In genomic region chrX:150446995-150447394, GRCh38 we compare ENCODE assay signal across 17 cellular contexts.
DNase-seq lines count a peak whose midpoint lies in the region; ATAC-seq and TF ChIP-seq lines count a peak whose summit lies in the region.
"Had no signal": no experiment of that assay in that cellular context is flagged by ENCODE, and none has a peak within 500 bp of the region (broad histone marks: within the 10 kb centered on the region; RNA-seq: fewer than 3 reads in every experiment).

No MANE protein-coding gene starts in this region.

- H3K36me3 ChIP-seq in BLaER1 = no peaks in the 10 kb centered on the region
- no peaks in the 10 kb centered on the region for H3K36me3 ChIP-seq in IMR-90 (ENCODE audit: control insufficient read depth, insufficient read depth, low read length)
- H3K36me3 ChIP-seq: BE2C had no signal

- BruUV-seq in IMR-90 (replicated peaks; lab: Mats Ljungman, UMichigan) = no TSS peak

- no peak overlapping the region for H3K18ac ChIP-seq in IMR-90 (ENCODE audit: low read depth, low read length)

- H4K5ac ChIP-seq in IMR-90 (ENCODE audit: low read depth, low read length) = no peak overlapping the region

- H3K27ac ChIP-seq in BLaER1 (no peak overlapping the region), IMR-90 (ENCODE audit: insufficient read depth, low read length) (no peak overlapping the region)

- H3K23ac ChIP-seq in IMR-90 (ENCODE audit: low read depth, low read length) = no peak overlapping the region

- peaks cover 13 to 21% of the 10 kb centered on the region in 2 experiments; a peak in 2 of 4 replicates for H3K79me1 ChIP-seq in IMR-90 (ENCODE audit: low read depth in 1 of 2, low read length in 2 of 2)

- H3K14ac ChIP-seq in IMR-90 (replicated peaks; ENCODE audit: low read depth, low read length) = no peak overlapping the region

- H2BK5ac ChIP-seq in IMR-90 (ENCODE audit: low read depth, low read length, poor library complexity, severe bottlenecking) = no peak overlapping the region

- H2BK120ac ChIP-seq in IMR-90 (ENCODE audit: low read depth, low read length) = no peak overlapping the region

- H4K20me1 ChIP-seq in BLaER1 (no peaks in the 10 kb centered on the region), IMR-90 (ENCODE audit: insufficient read depth, low read length) (0 out of 2 replicates have a peak, but pooled peaks cover 4% of the 10 kb centered on the region)

- no peak for ATAC-seq in IMR-90 (ENCODE audit: low read depth)
- no peak for ATAC-seq in HG03280 (IDR thresholded peaks at IDR 0.05; ENCODE audit: unreplicated experiment)
- ATAC-seq: HCT116, Panc1, SK-N-SH treated with all-trans-retinoic acid at 6 μM for 48 hours had no signal

- H3K4me2 ChIP-seq in BLaER1 = peak overlapping the region; percentile 50
- H3K4me2 ChIP-seq in IMR-90 (ENCODE audit: low read depth, low read length) = no peak overlapping the region

- CTCF ChIA-PET in IMR-90 (lab: Yijun Ruan, JAX) = no interaction called here

- WGBS in IMR-90 (ENCODE audit: extremely low coverage in 2 of 2, insufficient read length in 1 of 2), 2 experiments = 38% methylated on average over 1 of the region's 1 CpG; no CpG with 5 or more reads in 1 of the 2 experiments

- H3K9me3 ChIP-seq in BLaER1 (no peaks in the 10 kb centered on the region), IMR-90 (ENCODE audit: control insufficient read depth, insufficient read depth, low read length) (no peaks in the 10 kb centered on the region)
- H3K9me3 ChIP-seq: BE2C had no signal

- H3K4me1 ChIP-seq in BLaER1 (peaks cover 30% of the 10 kb centered on the region), IMR-90 (ENCODE audit: control insufficient read depth, insufficient read depth, low read length) (no peaks in the 10 kb centered on the region)
- H3K4me1 ChIP-seq: BE2C had no signal

- POLR2A ChIA-PET in IMR-90 (lab: Charles Lee; ENCODE audit: unreplicated experiment) = no interaction called here

- intact Hi-C loops in IMR-90 (cut with micrococcal nuclease) = no loop called here

- no peak overlapping the region for H2BK20ac ChIP-seq in IMR-90 (ENCODE audit: low read depth, low read length)

- peaks cover 4% of the 10 kb centered on the region; the same call in 1 of the 2 replicates for H3K9me1 ChIP-seq in IMR-90 (ENCODE audit: insufficient read depth, low read length)

- H4K8ac ChIP-seq in IMR-90 (ENCODE audit: low read depth in 2 of 2, low read length in 2 of 2) = no peak overlapping the region

- DNase-seq in IMR-90 = peak; percentile 43
- DNase-seq in dermis blood vessel endothelial cell = peak; percentile 57
- DNase-seq in fibroblast of villous mesenchyme (ENCODE audit: low read depth) = peak; percentile 20
- DNase-seq in OCI-M2 (lab: John Stamatoyannopoulos, UW; ENCODE audit: unreplicated experiment) = no peak
- DNase-seq in mucosa of gallbladder (ENCODE audit: low spot score) = no peak
- DNase-seq: ACHN, BE2C, NCI-H1436 treated with DMSO at 0.1 percent for 48 hours, NCI-H2107, NCI-H226, NCI-H774, SHP77 had no signal

- no peak overlapping the region for H4K91ac ChIP-seq in IMR-90 (ENCODE audit: insufficient read depth, low read depth, low read length)

- H3K9ac ChIP-seq in BLaER1 = no peak overlapping the region
- no peak overlapping the region for H3K9ac ChIP-seq in IMR-90 (ENCODE audit: low read depth, low read length)

- H3K4me3 ChIP-seq in BLaER1 (no peak overlapping the region), IMR-90 (ENCODE audit: insufficient read depth, low read depth, low read length) (no peak overlapping the region), fibroblast of villous mesenchyme (ENCODE audit: low read depth, low read length) (no peak overlapping the region)

- H3K27me3 ChIP-seq in BLaER1 (no peaks in the 10 kb centered on the region), IMR-90 (ENCODE audit: control insufficient read depth, insufficient read depth, low read length) (no peaks in the 10 kb centered on the region)
- H3K27me3 ChIP-seq: BE2C had no signal

- H2AK9ac ChIP-seq in IMR-90 (replicated peaks; ENCODE audit: low read depth, low read length, poor library complexity) = no peak overlapping the region

- H3K4ac ChIP-seq in IMR-90 (ENCODE audit: low read depth, low read length) = no peak overlapping the region

- H3K56ac ChIP-seq in IMR-90 (ENCODE audit: extremely low read depth, insufficient read depth, low read length) = no peak overlapping the region

- dilution Hi-C loops in IMR-90 (cut with HindIII; ENCODE audit: low sequenced_read_pairs, unreplicated experiment) = no loop called here

- in situ Hi-C loops in IMR-90 (cut with MboI; ENCODE audit: low sequenced_read_pairs) = no loop called here

- H2BK15ac ChIP-seq in IMR-90 (ENCODE audit: low read depth, low read length) = no peak overlapping the region

- TF ChIP-seq POLR2A in IMR-90 (IDR thresholded peaks at IDR 0.05; ENCODE audit: low read depth, low read length) = no peak

- no peak for TF ChIP-seq RAD21 in IMR-90 (IDR thresholded peaks at IDR 0.05; ENCODE audit: low read length)

- H2AFZ ChIP-seq in IMR-90 (replicated peaks; ENCODE audit: low read length, poor library complexity) = no peak overlapping the region

- TF ChIP-seq CTCF in IMR-90 (conservative IDR thresholded peaks at IDR 0.05; ENCODE audit: low read depth, low read length) (no peak), fibroblast of villous mesenchyme (IDR thresholded peaks at IDR 0.05; ENCODE audit: insufficient read depth, low read depth, low read length) (no peak)

- H2AK5ac ChIP-seq in IMR-90 (ENCODE audit: low read depth, low read length) = no peak overlapping the region

TF ChIP-seq in IMR-90, 13 proteins besides CTCF, POLR2A, EP300 and RAD21:
- TF ChIP-seq ELK1 (IDR thresholded peaks at IDR 0.05; ENCODE audit: borderline replicate concordance, low read depth, low read length) (no peak), MAZ (IDR thresholded peaks at IDR 0.05; ENCODE audit: borderline replicate concordance, low read depth, low read length) (no peak), NFE2L2 (IDR thresholded peaks at IDR 0.05; ENCODE audit: low read depth, low read length) (no peak), CHD1 (IDR thresholded peaks at IDR 0.05; ENCODE audit: low read depth, low read length) (no peak), SMC3 (IDR thresholded peaks at IDR 0.05; ENCODE audit: low read depth, low read length) (no peak), CEBPB (IDR thresholded peaks at IDR 0.05; ENCODE audit: low read depth, low read length) (no peak), RFX5 (IDR thresholded peaks at IDR 0.05; ENCODE audit: low read depth, low read length) (no peak), RCOR1 (IDR thresholded peaks at IDR 0.05; ENCODE audit: insufficient replicate concordance, low read length) (no peak), MXI1 (IDR thresholded peaks at IDR 0.05; ENCODE audit: borderline replicate concordance, low read depth, low read length) (no peak), MAFK (IDR thresholded peaks at IDR 0.05; ENCODE audit: low read depth, low read length) (no peak), FOS (IDR thresholded peaks at IDR 0.05; ENCODE audit: low read depth, low read length) (no peak), USF2 (IDR thresholded peaks at IDR 0.05; ENCODE audit: low read depth, low read length) (no peak)

Comparison
In these comparisons a context has a peak if more than half of its experiments do, and no peak if none do; other contexts are left out.
1. DNase-seq: peak in IMR-90 (single experiment), dermis blood vessel endothelial cell (single experiment) and fibroblast of villous mesenchyme (single experiment); none in OCI-M2 (single experiment) and mucosa of gallbladder (single experiment).